ENCODE assay signal across 17 cellular contexts in genomic region chr19:47646924-47647323, GRCh38.
"Had no signal": no experiment of that assay in that cellular context is flagged by ENCODE, and none has a peak within 500 bp of the region (broad histone marks: within the 10 kb centered on the region; RNA-seq: fewer than 3 reads in every experiment).

No MANE protein-coding gene starts in this region.

- H3K4me2 ChIP-seq: neural progenitor cell, smooth muscle cell had no signal

- DNase-seq: activated CD4-positive, alpha-beta T cell treated with anti-CD3 and anti-CD28 coated beads, Interleukin-2, amount 50 U/mL, for 1 hour; aorta; dermis blood vessel endothelial cell; effector memory CD8-positive, alpha-beta T cell; foreskin keratinocyte; left cardiac atrium; lower lobe of right lung; midbrain; stimulated activated CD4-positive, alpha-beta T cell treated with anti-CD3 and anti-CD28 coated beads, Interleukin-4, amount 100 ng/mL, for 4 hours; stimulated activated CD8-positive, alpha-beta memory T cell treated with anti-CD3 and anti-CD28 coated beads, Interleukin-4, amount 100 ng/mL, for 48 hours; stimulated activated naive CD8-positive, alpha-beta T cell treated with anti-CD3 and anti-CD28 coated beads, Interleukin-15, Interleukin-2, amounts not matched to agents 100 U/mL and 50 U/mL, for 24 hours; upper lobe of right lung had no signal

- H3K27me3 ChIP-seq: foreskin keratinocyte, neural progenitor cell, suprapubic skin, upper lobe of right lung had no signal

- ATAC-seq: effector memory CD8-positive, alpha-beta T cell; foreskin keratinocyte; left cardiac atrium; lower lobe of right lung; right cardiac atrium; stimulated activated naive CD8-positive, alpha-beta T cell treated with anti-CD3 and anti-CD28 coated beads, Interleukin-15, Interleukin-2, amounts not matched to agents 100 U/mL and 50 U/mL, for 24 hours; upper lobe of right lung had no signal

- H3K4me1 ChIP-seq: neural progenitor cell had no signal

- H3K4me3 ChIP-seq: lower lobe of right lung, neural progenitor cell, smooth muscle cell, suprapubic skin, upper lobe of right lung had no signal

- H3K9ac ChIP-seq: neural progenitor cell, parathyroid adenoma had no signal

- H3K27ac ChIP-seq: foreskin keratinocyte, lower lobe of right lung, neural progenitor cell, parathyroid adenoma, suprapubic skin, upper lobe of right lung had no signal

- H3K9me3 ChIP-seq: lower lobe of right lung, suprapubic skin, upper lobe of right lung had no signal

- H3K36me3 ChIP-seq: neural progenitor cell, suprapubic skin had no signal

- H2AFZ ChIP-seq: neural progenitor cell, parathyroid adenoma had no signal
